In genomic region chr1:156461781-156462647, GRCh38 we compare ENCODE assay signal across 12 cellular contexts. TPM values are rescaled to one million over a fixed set of nuclear protein-coding genes. Genes with fewer than 3 reads are reported as not detected.
DNase-seq lines count a peak whose midpoint lies in the region; ATAC-seq, FAIRE-seq and TF ChIP-seq lines count a peak whose summit lies in the region.
"Had no signal": no experiment of that assay in that cellular context is flagged by ENCODE, and none has a peak within 500 bp of the region (broad histone marks: within the 10 kb centered on the region; RNA-seq: fewer than 3 reads in every experiment).

No MANE protein-coding gene starts in this region.

- in situ Hi-C loops in ACHN (cut with HindIII; ENCODE audit: low pct_ligation_motif_present, low pct_unique_long_range_greater_than_20kb, low sequenced_read_pairs): no loop called here

- no peaks in the 10 kb centered on the region for H3K9me3 Mint-ChIP-seq in naive thymus-derived CD8-positive, alpha-beta T cell

- ATAC-seq in A549: 0 out of 6 replicates have a peak, but pooled peaks of 1 of the 2 experiments have one; percentile 2
- ATAC-seq in naive thymus-derived CD8-positive, alpha-beta T cell: no peak
- ATAC-seq in HG03469 (IDR thresholded peaks at IDR 0.05; ENCODE audit: unreplicated experiment): no peak
- ATAC-seq: stimulated activated naive CD8-positive, alpha-beta T cell treated with anti-CD3 and anti-CD28 coated beads, Interleukin-15, Interleukin-2, amounts not matched to agents 100 U/mL and 50 U/mL, for 24 hours had no signal

- no peak overlapping the region for H3K4me3 Mint-ChIP-seq in naive thymus-derived CD8-positive, alpha-beta T cell

- peaks cover 51% of the 10 kb centered on the region for H3K4me1 ChIP-seq in A549
- H3K4me1 ChIP-seq in colonic mucosa: peaks cover 8% of the 10 kb centered on the region

- no peaks in the 10 kb centered on the region for H3K36me3 ChIP-seq in H7 (replicated peaks; ENCODE audit: control insufficient read depth, insufficient read depth, low read length)
- H3K36me3 ChIP-seq in colonic mucosa: peaks cover 5% of the 10 kb centered on the region

- no peak for TF ChIP-seq POLR2A in A549 (IDR thresholded peaks at IDR 0.05; ENCODE audit: low read length)

- H3K9me3 ChIP-seq in A549 (no peaks in the 10 kb centered on the region), colonic mucosa (no peaks in the 10 kb centered on the region)

- 95% methylated on average over 17 of the region's 17 CpGs for WGBS in A549 (ENCODE audit: missing lambda C conversion rate)

- H3K27ac Mint-ChIP-seq in naive thymus-derived CD8-positive, alpha-beta T cell: peak overlapping the region in 9 of 10 donors; percentile 49 to 87 (median 63)

- no peak for DNase-seq in A549 (ENCODE audit: low read depth in 1 of 2, low spot score in 1 of 2)
- DNase-seq in H7: peak; percentile 52
- peak; percentile 71 for DNase-seq in colonic mucosa
- no peak for DNase-seq in naive thymus-derived CD8-positive, alpha-beta T cell
- no peak for DNase-seq in T-helper 2 cell
- no peak for DNase-seq in ACHN
- no peak for DNase-seq in effector CD8-positive, alpha-beta T cell (lab: John Stamatoyannopoulos, UW)
- DNase-seq: NCI-H1105; NCI-H69; stimulated activated naive CD8-positive, alpha-beta T cell treated with anti-CD3 and anti-CD28 coated beads, Interleukin-15, Interleukin-2, amounts not matched to agents 100 U/mL and 50 U/mL, for 24 hours had no signal

- H3K27me3 ChIP-seq in H7 (ENCODE audit: control insufficient read depth, insufficient read depth, low read length): no peaks in the 10 kb centered on the region
- no peaks in the 10 kb centered on the region for H3K27me3 ChIP-seq in colonic mucosa

- H3K27ac ChIP-seq in A549: peak overlapping the region in 1 of 2 experiments; percentile 3; a peak in 1 of 6 replicates
- H3K27ac ChIP-seq in colonic mucosa: peak overlapping the region; percentile 18

- H3K4me1 Mint-ChIP-seq in naive thymus-derived CD8-positive, alpha-beta T cell: peaks cover 21 to 41% (median 28%) of the 10 kb centered on the region in 4 donors

- no peak overlapping the region for H3K4me3 ChIP-seq in A549
- H3K4me3 ChIP-seq in H7 (ENCODE audit: insufficient read depth, low read depth, low read length): no peak overlapping the region
- H3K4me3 ChIP-seq in colonic mucosa: no peak overlapping the region

- peaks cover 0 to 22% (median 2%) of the 10 kb centered on the region in 3 donors for H3K36me3 Mint-ChIP-seq in naive thymus-derived CD8-positive, alpha-beta T cell

- POLR2A ChIA-PET in A549 (lab: Yijun Ruan, JAX): no interaction called here
- POLR2A ChIA-PET in naive thymus-derived CD8-positive, alpha-beta T cell (lab: Charles Lee): interaction anchor here (2.6 kb wide), 1 partner anchor 39 kb away, joined by 12 read pairs; the partner anchor contains the start of gene MEF2D

- H3K4me2 ChIP-seq in A549: no peak overlapping the region

- TF ChIP-seq RAD21 in A549 (conservative IDR thresholded peaks at IDR 0.05 in 1 of 2, IDR thresholded peaks at IDR 0.05 in 1 of 2): no peak

- CTCF ChIA-PET in A549 (lab: Yijun Ruan, JAX): interaction anchor here (0.6 to 5.9 kb wide), 6 partner anchors 12 to 122 kb away, joined by 3 to 55 read pairs (median 10); partner anchors contain the start of gene MEF2D

- peak overlapping the region; percentile 6 to 16 for H3K9ac ChIP-seq in colonic mucosa (ENCODE audit: low read depth in 2 of 2, low read length in 2 of 2)

- H3K27me3 Mint-ChIP-seq in naive thymus-derived CD8-positive, alpha-beta T cell: no peaks in the 10 kb centered on the region

- intact Hi-C loops in colonic mucosa (cut with DNase I): no loop called here

- FAIRE-seq in A549 (lab: Jason Lieb, UNC): no peak
- FAIRE-seq: endometrium had no signal

- no peak for TF ChIP-seq CTCF in A549 (IDR thresholded peaks at IDR 0.05)
- TF ChIP-seq CTCF in colonic mucosa (IDR thresholded peaks at IDR 0.05): no peak

- TF ChIP-seq EP300 in A549 (IDR thresholded peaks at IDR 0.05): no peak

TF ChIP-seq in A549, 52 proteins besides CTCF, POLR2A, EP300 and RAD21:
- peak; percentile 53; the same call in 1 of the 2 replicates for TF ChIP-seq POLR2AphosphoS2 (conservative IDR thresholded peaks at IDR 0.05; ENCODE audit: low read length)
- TF ChIP-seq, protein P1, sequence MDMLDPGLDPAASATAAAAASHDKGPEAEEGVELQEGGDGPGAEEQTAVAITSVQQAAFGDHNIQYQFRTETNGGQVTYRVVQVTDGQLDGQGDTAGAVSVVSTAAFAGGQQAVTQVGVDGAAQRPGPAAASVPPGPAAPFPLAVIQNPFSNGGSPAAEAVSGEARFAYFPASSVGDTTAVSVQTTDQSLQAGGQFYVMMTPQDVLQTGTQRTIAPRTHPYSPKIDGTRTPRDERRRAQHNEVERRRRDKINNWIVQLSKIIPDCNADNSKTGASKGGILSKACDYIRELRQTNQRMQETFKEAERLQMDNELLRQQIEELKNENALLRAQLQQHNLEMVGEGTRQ (IDR thresholded peaks at IDR 0.05): peak; percentile 20; the same call in 1 of the 2 replicates
- TF ChIP-seq ZSCAN20 (CRISPR knock-in tag; IDR thresholded peaks at IDR 0.05): no peak
- no peak for TF ChIP-seq MYC (IDR thresholded peaks at IDR 0.05; ENCODE audit: borderline replicate concordance, low read length)
TF ChIP-seq in A549: peak in this region for 2.

RNA-seq across cellular contexts. Expression of gene MEF2D, which starts 38.6 kb away (rescaled TPM):
- 16.8 and 20.8 TPM in 2 replicates for polyA plus RNA-seq in A549 (2011; rRNA removed)
- 24.1 and 35.9 TPM in 2 replicates for polyA plus RNA-seq in A549 (2012; cell fraction: cytosol; rRNA removed)
- polyA plus RNA-seq in A549 (2012; cell fraction: nucleus; rRNA removed): 93.8 and 94.5 TPM in 2 replicates
- polyA plus RNA-seq in A549 (2017; fragmentation: RNase III; extraction: RNeasy Plus Mini Kit Qiagen cat#74134 plus additional on column Dnase treatment): 20.7 to 23.4 TPM (median 22.8 TPM) in 3 replicates
- 22.8 and 26.8 TPM in 2 replicates for polyA minus RNA-seq in A549 (2011; rRNA and poly(A)+ RNA removed)
- total RNA-seq in H7 (2014; rRNA removed; shearing (Covaris generic)): 14.2 TPM in 2 replicates
- total RNA-seq in colonic mucosa: 10 to 100 TPM; 32.3 to 49.9 TPM
- 10 to 100 TPM; 69.4 to 73.2 TPM for total RNA-seq in naive thymus-derived CD8-positive, alpha-beta T cell
- polyA plus RNA-seq in naive thymus-derived CD8-positive, alpha-beta T cell: 10 to 100 TPM in 1 of 3 donors, 1 to 10 TPM in 2; 6.4 to 12.6 (median 6.7) TPM

Comparison
In these comparisons a context has a peak if more than half of its experiments do, and no peak if none do; other contexts are left out.
1. DNase-seq: peak in H7 (single experiment) and colonic mucosa (single experiment); none in A549 (0 of 2), naive thymus-derived CD8-positive, alpha-beta T cell (0 of 10), T-helper 2 cell (0 of 5), ACHN (single experiment) and effector CD8-positive, alpha-beta T cell (single experiment).